In genomic region chr1:44819594-44820327, GRCh38 we compare ENCODE assay signal across 1 cellular context.
TF ChIP-seq lines count a peak whose summit lies in the region.

No MANE protein-coding gene starts in this region.

TF ChIP-seq in K562, 482 proteins besides CTCF, POLR2A, EP300 and RAD21 (continued from another document and continues in another):
- TF ChIP-seq KDM4B (IDR thresholded peaks at IDR 0.05; ENCODE audit: borderline replicate concordance in 2 of 2, low read depth in 1 of 2): peak in 1 of 2 experiments; percentile 99; a peak in 2 of 4 replicates
- peak; percentile 56 for TF ChIP-seq RAD51 (IDR thresholded peaks at IDR 0.05; ENCODE audit: borderline replicate concordance, low read depth)
- peak; percentile 35; the same call in 1 of the 2 replicates for TF ChIP-seq PTTG1 (tag; IDR thresholded peaks at IDR 0.05; ENCODE audit: low read depth)
- peak; percentile 64; the same call in 1 of the 2 replicates for TF ChIP-seq FOXJ3 (CRISPR knock-in tag; IDR thresholded peaks at IDR 0.05)
- TF ChIP-seq MLX (CRISPR knock-in tag; conservative IDR thresholded peaks at IDR 0.05): peak in 1 of 2 experiments; percentile 87; a peak in 2 of 4 replicates
- TF ChIP-seq MYNN (IDR thresholded peaks at IDR 0.05): peak; percentile 88
- TF ChIP-seq MYNN (CRISPR knock-in tag; IDR thresholded peaks at IDR 0.05): no peak
- peak; percentile 64; the same call in 1 of the 2 replicates for TF ChIP-seq KLF6 (CRISPR knock-in tag; IDR thresholded peaks at IDR 0.05; ENCODE audit: borderline replicate concordance)
- TF ChIP-seq ZFP30 (CRISPR knock-in tag; IDR thresholded peaks at IDR 0.05; ENCODE audit: borderline replicate concordance): peak; percentile 86; the same call in 1 of the 2 replicates
- TF ChIP-seq ESRRB (CRISPR knock-in tag; IDR thresholded peaks at IDR 0.05; ENCODE audit: borderline replicate concordance): peak; percentile 76; the same call in 1 of the 2 replicates
- TF ChIP-seq ZBTB2 (IDR thresholded peaks at IDR 0.05): 0 out of 2 replicates have a peak, but pooled peaks have one; percentile 8
- TF ChIP-seq ZNF354B (CRISPR knock-in tag; IDR thresholded peaks at IDR 0.05): no peak
- TF ChIP-seq CEBPB (tag; IDR thresholded peaks at IDR 0.05): peak; percentile 84
- no peak for TF ChIP-seq PURB (CRISPR knock-in tag; IDR thresholded peaks at IDR 0.05; ENCODE audit: low read depth)
- TF ChIP-seq WHSC1 (IDR thresholded peaks at IDR 0.05; ENCODE audit: low read length): no peak
- peak; percentile 79; the same call in 1 of the 2 replicates for TF ChIP-seq RNF219 (CRISPR knock-in tag; IDR thresholded peaks at IDR 0.05)
- no peak for TF ChIP-seq SMARCB1 (IDR thresholded peaks at IDR 0.05; ENCODE audit: insufficient read length, low read depth)
- peak; percentile 66; the same call in 1 of the 2 replicates for TF ChIP-seq RREB1 (CRISPR knock-in tag; IDR thresholded peaks at IDR 0.05)
- no peak for TF ChIP-seq ZNF121 (CRISPR knock-in tag; conservative IDR thresholded peaks at IDR 0.05)
- TF ChIP-seq AFF4 (CRISPR knock-in tag; IDR thresholded peaks at IDR 0.05): peak; percentile 99
- TF ChIP-seq PHF20 (IDR thresholded peaks at IDR 0.05; ENCODE audit: partially characterized antibody): peak; percentile 18
- TF ChIP-seq ZKSCAN8 (CRISPR knock-in tag; IDR thresholded peaks at IDR 0.05): peak; percentile 91; the same call in 1 of the 2 replicates
- TF ChIP-seq ZNF778 (CRISPR knock-in tag; IDR thresholded peaks at IDR 0.05): no peak
- TF ChIP-seq PHF8 (IDR thresholded peaks at IDR 0.05; ENCODE audit: borderline replicate concordance, low read length): peak; percentile 34; the same call in 1 of the 2 replicates
- peak; percentile 96 for TF ChIP-seq SOX6 (IDR thresholded peaks at IDR 0.05)
- no peak for TF ChIP-seq CHD7 (IDR thresholded peaks at IDR 0.05; ENCODE audit: low read depth, low read length)
